ENCODE assay signal across 9 cellular contexts in the genomic region with DNA sequence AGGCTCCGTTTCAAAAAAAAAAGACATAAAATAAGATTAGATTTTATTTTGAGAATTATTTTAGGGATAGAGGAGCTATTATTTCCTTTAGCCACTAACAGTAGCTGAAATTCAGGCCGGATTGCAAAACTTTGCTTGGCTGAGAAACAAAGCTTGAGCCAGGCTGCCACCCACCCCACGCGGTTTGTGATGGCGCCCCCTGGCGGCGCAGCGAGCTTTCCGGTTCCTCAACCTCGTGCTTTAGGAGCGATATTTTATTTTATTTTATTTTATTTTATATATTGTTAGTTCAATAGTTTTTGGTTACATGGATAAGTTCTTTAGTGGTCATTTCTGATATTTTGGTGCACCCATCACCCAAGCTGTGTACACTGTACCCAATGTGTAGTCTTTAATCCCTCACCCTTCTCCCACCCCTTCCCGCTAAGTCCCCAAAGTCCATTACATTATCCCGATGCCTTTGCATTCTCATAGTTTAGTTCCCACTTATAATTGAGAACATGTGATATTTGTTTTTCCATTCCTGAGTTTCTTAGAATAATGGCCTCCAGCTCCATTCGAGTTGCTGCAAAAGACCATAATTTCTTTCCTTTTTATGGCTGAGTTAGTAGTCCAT. TPM values are rescaled to one million over a fixed set of nuclear protein-coding genes. Genes with fewer than 3 reads are reported as not detected.
A peak's percentile ranks its signal among the peaks of the same experiment; 100 is the strongest.
DNase-seq lines count a peak whose midpoint lies in the region; ATAC-seq and TF ChIP-seq lines count a peak whose summit lies in the region.
"Had no signal": no experiment of that assay in that cellular context is flagged by ENCODE, and none has a peak within 500 bp of the region (broad histone marks: within the 10 kb centered on the region; RNA-seq: fewer than 3 reads in every experiment).

No MANE protein-coding gene starts in this region.

- no peak overlapping the region for H3K27ac ChIP-seq in dorsolateral prefrontal cortex

- peaks cover 6% of the 10 kb centered on the region for H3K36me3 Mint-ChIP-seq in T-helper 17 cell (ENCODE audit: low read depth)

- TF ChIP-seq CTCF in GM13976 (IDR thresholded peaks at IDR 0.05; ENCODE audit: borderline replicate concordance, control extremely low read depth, extremely low read depth, insufficient read depth, missing control alignments) = peak; percentile 16
- TF ChIP-seq CTCF in dorsolateral prefrontal cortex (IDR thresholded peaks at IDR 0.05 in 54 of 56, conservative IDR thresholded peaks at IDR 0.05 in 2 of 56; ENCODE audit: low read depth in 1 of 56, partially characterized antibody in 56 of 56) = peak in 42 of 56 donors; percentile 18 to 47 (median 32)

- ATAC-seq in T-helper 17 cell = no peak
- ATAC-seq in GM18858 (IDR thresholded peaks at IDR 0.05; ENCODE audit: unreplicated experiment) = no peak

- in situ Hi-C loops in GM13976 (cut with MboI; ENCODE audit: low sequenced_read_pairs, unreplicated experiment) = no loop called here

- H3K27me3 ChIP-seq in dorsolateral prefrontal cortex = peaks cover 0 to 48% (median 11%) of the 10 kb centered on the region in 45 donors

- no peaks in the 10 kb centered on the region for H3K9me3 ChIP-seq in T-helper 17 cell (ENCODE audit: control insufficient read depth, low read length, poor library complexity, severe bottlenecking)

- H3K27ac Mint-ChIP-seq in T-helper 17 cell = no peak overlapping the region

- peaks cover 6% of the 10 kb centered on the region for H3K4me1 Mint-ChIP-seq in T-helper 17 cell

- peaks cover 20% of the 10 kb centered on the region for H3K27me3 Mint-ChIP-seq in T-helper 17 cell

- no peak overlapping the region for H3K4me3 Mint-ChIP-seq in T-helper 17 cell

- intact Hi-C loops in dorsolateral prefrontal cortex (cut with DNase I) = no loop called here

- DNase-seq in GM13976 (ENCODE audit: low spot score) (peak; percentile 37), T-helper 17 cell (peak in 2 of 3 donors; percentile 28 to 35), dorsolateral prefrontal cortex (no peak), NCI-H2171 (lab: John Stamatoyannopoulos, UW) (no peak), NCI-H345 treated with DMSO at 0.1 percent for 48 hours (lab: John Stamatoyannopoulos, UW; ENCODE audit: unreplicated experiment) (no peak), mucosa of gallbladder (ENCODE audit: low spot score) (no peak)
- peak; percentile 61 for DNase-seq in stimulated activated CD4-positive, alpha-beta T cell treated with anti-CD3 and anti-CD28 coated beads, Interleukin-4, amount 100 ng/mL, for 1 hour

- no peak overlapping the region for H3K4me3 ChIP-seq in dorsolateral prefrontal cortex

RNA-seq across cellular contexts. Expression of gene CEACAM4, which starts 19.8 kb away (rescaled TPM):
- under 1 TPM; 0.31 to 0.92 TPM for total RNA-seq in T-helper 17 cell
- 1 to 10 TPM in 9 of 120 experiments, under 1 TPM in 17, not detected in 94; 0.45 to 2.7 (median 0.68) TPM for total RNA-seq in dorsolateral prefrontal cortex
- 0.35 TPM for total RNA-seq in mucosa of gallbladder
- total RNA-seq: temporal lobe had no signal

RNA-seq across cellular contexts. Expression of gene CEACAM7, which starts 41.4 kb away (rescaled TPM):
- total RNA-seq in T-helper 17 cell (not detected), dorsolateral prefrontal cortex (not detected), mucosa of gallbladder (2.6 TPM)
- total RNA-seq: temporal lobe had no signal

Comparison
In these comparisons a context has a peak if more than half of its experiments do, and no peak if none do; other contexts are left out.
1. DNase-seq: peak in GM13976 (single experiment), T-helper 17 cell (2 of 3) and stimulated activated CD4-positive, alpha-beta T cell treated with anti-CD3 and anti-CD28 coated beads, Interleukin-4, amount 100 ng/mL, for 1 hour (single experiment); none in dorsolateral prefrontal cortex (0 of 10), NCI-H2171 (single experiment), NCI-H345 treated with DMSO at 0.1 percent for 48 hours (single experiment) and mucosa of gallbladder (single experiment).